Comparison of ENCODE assay signal across 8 cellular contexts in the genomic region with DNA sequence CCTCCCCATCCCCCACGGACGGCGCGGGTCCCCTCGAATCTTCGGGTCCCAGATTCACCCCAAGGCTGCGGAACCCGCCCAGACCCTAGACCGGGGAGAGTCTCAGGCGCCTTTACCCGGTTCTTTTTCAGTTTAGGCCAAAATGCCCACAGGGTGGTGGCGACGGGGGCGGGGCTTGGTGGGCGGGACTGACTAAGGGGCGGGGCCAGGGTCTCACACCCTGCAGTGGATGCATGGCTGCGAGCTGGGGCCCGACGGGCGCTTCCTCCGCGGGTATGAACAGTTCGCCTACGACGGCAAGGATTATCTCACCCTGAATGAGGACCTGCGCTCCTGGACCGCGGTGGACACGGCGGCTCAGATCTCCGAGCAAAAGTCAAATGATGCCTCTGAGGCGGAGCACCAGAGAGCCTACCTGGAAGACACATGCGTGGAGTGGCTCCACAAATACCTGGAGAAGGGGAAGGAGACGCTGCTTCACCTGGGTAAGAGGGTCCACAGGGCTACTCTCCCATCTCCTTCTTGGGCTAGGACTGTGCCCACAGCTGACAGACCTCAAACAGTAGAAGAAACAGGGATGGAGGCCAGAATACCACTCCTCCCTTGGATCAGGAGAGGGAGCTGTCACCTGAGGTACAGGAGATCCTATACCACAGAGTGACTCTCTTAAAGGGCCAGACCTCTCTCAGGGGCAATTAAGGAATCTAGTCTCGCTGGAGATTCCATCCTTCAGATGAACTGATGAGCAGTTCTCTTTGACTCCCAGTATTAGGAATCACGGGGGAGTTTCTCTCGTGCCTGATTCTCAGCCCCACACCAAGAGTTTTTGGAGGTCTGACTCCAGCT. TPM values are rescaled to one million over a fixed set of nuclear protein-coding genes. Genes with fewer than 3 reads are reported as not detected.
DNase-seq lines count a peak whose midpoint lies in the region; ATAC-seq and TF ChIP-seq lines count a peak whose summit lies in the region.

No MANE protein-coding gene starts in this region.

- TF ChIP-seq CTCF in AG09309 (IDR thresholded peaks at IDR 0.05; ENCODE audit: control insufficient read depth, insufficient read depth, low read depth, low read length, missing control alignments) (no peak), lower leg skin (IDR thresholded peaks at IDR 0.05) (no peak)

- H3K4me3 ChIP-seq in AG09309 (ENCODE audit: control insufficient read depth, low read depth, low read length) (peak overlapping the region; percentile 90), lower leg skin (ENCODE audit: low read depth, poor library complexity, severe bottlenecking) (peak overlapping the region; percentile 99)

- DNase-seq in AG09309 (ENCODE audit: low read depth) (no peak), NAMALWA (ENCODE audit: low spot score) (peak; percentile 83), dermis blood vessel endothelial cell (peak; percentile 83), lower leg skin (ENCODE audit: low spot score in 2 of 2) (peak; percentile 68 to 95)
- DNase-seq in activated CD4-positive, alpha-beta T cell treated with anti-CD3 and anti-CD28 coated beads, Interleukin-2, amount 50 U/mL, for 24 hours (ENCODE audit: low read depth in 1 of 2, low spot score in 1 of 2) = peak; percentile 73 to 82
- peak; percentile 69 to 84 (median 71) for DNase-seq in stimulated activated CD4-positive, alpha-beta T cell treated with anti-CD3 and anti-CD28 coated beads, TNF-alpha, amount 100 ng/mL, for 48 hours (ENCODE audit: low read depth in 3 of 3)

- ATAC-seq in GM21381 (IDR thresholded peaks at IDR 0.05; ENCODE audit: unreplicated experiment) (peak; percentile 39), GM19397 (IDR thresholded peaks at IDR 0.05; ENCODE audit: unreplicated experiment) (no peak)

- 12 to 20% methylated on average over 29 to 37 of the region's 37 CpGs for WGBS in lower leg skin, 2 donors

- no peak for TF ChIP-seq POLR2A in lower leg skin (IDR thresholded peaks at IDR 0.05)

- intact Hi-C loops in lower leg skin (cut with DNase I; ENCODE audit: low total_unique reads) = no loop called here

RNA-seq across cellular contexts. Expression of gene HLA-E, which starts 0.9 kb away (rescaled TPM):
- total RNA-seq in dermis blood vessel endothelial cell = 717 and 1,065 TPM in 2 replicates
- total RNA-seq in lower leg skin = 100 to 1,000 TPM; 685 to 929 (median 835) TPM
